Comparison of ENCODE assay signal across 14 cellular contexts in the genomic region with DNA sequence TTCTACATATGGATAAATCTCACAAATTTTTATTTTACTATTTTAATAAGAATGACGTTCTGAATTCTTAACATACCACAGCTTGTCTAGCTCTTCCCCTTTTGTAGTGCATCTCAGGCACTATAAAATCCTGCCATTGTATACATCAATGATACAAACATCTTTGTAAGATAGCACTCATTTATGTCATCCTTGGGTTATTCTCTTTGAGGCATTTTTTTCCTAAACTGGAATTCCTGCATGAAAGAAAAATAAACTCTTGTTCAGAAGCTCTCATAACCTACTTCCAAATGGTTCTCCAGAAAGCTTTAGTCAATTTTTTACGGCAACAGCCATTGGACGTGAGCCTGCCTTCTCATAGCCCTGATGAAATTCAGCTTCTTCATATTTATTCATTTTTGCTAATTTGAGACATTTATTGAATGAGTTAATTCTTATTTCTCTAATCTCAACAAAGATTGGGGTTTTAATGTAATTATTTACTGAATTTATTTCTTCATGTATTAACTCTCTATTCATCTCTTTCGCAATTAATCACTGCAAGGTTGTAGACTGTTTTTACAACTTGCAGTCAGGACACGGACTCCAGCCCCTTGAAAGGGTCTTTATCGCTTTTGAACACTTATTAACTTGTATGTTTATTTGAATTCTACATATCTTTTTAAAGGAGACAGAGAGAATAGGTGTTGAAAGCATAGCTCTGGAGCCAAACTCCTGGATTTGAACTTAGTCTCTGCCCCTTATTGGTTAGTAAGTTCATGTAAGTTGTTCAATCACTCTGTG. TPM values are rescaled to one million over a fixed set of nuclear protein-coding genes. Genes with fewer than 3 reads are reported as not detected.
A peak's percentile ranks its signal among the peaks of the same experiment; 100 is the strongest.
DNase-seq lines count a peak whose midpoint lies in the region; ATAC-seq and TF ChIP-seq lines count a peak whose summit lies in the region.
"Had no signal": no experiment of that assay in that cellular context is flagged by ENCODE, and none has a peak within 500 bp of the region (broad histone marks: within the 10 kb centered on the region; RNA-seq: fewer than 3 reads in every experiment).

No MANE protein-coding gene starts in this region.

- no peak overlapping the region for H3K4me3 Mint-ChIP-seq in HFFc6
- H3K4me3 Mint-ChIP-seq in activated CD8-positive, alpha-beta T cell treated with anti-CD3 and anti-CD28 coated beads for 36 hours: no peak overlapping the region
- H3K4me3 Mint-ChIP-seq: CD8-positive, alpha-beta T cell had no signal

- no peak for ATAC-seq in GM18519 (IDR thresholded peaks at IDR 0.05; ENCODE audit: low FRiP score, unreplicated experiment)
- ATAC-seq in activated CD8-positive, alpha-beta T cell treated with anti-CD3 and anti-CD28 coated beads for 36 hours: no peak
- ATAC-seq: CD8-positive, alpha-beta T cell had no signal

- H3K27ac ChIP-seq in brain microvascular endothelial cell: peak overlapping the region; percentile 50
- no peak overlapping the region for H3K27ac ChIP-seq in breast epithelium
- H3K27ac ChIP-seq: SK-N-MC had no signal

- CTCF ChIA-PET in activated CD8-positive, alpha-beta T cell treated with anti-CD3 and anti-CD28 coated beads for 36 hours (lab: Charles Lee): no interaction called here

- DNase-seq in HFFc6 (peak; percentile 10), brain microvascular endothelial cell (no peak), fibroblast of the aortic adventitia (ENCODE audit: low read depth) (peak; percentile 67), renal cortical epithelial cell (ENCODE audit: low read depth) (peak; percentile 14), breast epithelium (ENCODE audit: low spot score in 2 of 2) (no peak), nucleus accumbens (lab: John Stamatoyannopoulos, UW) (no peak)
- no peak for DNase-seq in activated CD8-positive, alpha-beta T cell treated with anti-CD3 and anti-CD28 coated beads for 36 hours
- DNase-seq: CD8-positive, alpha-beta T cell; DND-41; KBM-7; NCI-H1092; NCI-H748 treated with DMSO at 0.1 percent for 48 hours had no signal

- no peaks in the 10 kb centered on the region for H3K27me3 Mint-ChIP-seq in HFFc6 (ENCODE audit: insufficient read depth)
- H3K27me3 Mint-ChIP-seq in activated CD8-positive, alpha-beta T cell treated with anti-CD3 and anti-CD28 coated beads for 36 hours: peaks cover 2% of the 10 kb centered on the region

- intact Hi-C loops in breast epithelium (cut with DNase I; ENCODE audit: low total_unique reads): no loop called here
- intact Hi-C loops in activated CD8-positive, alpha-beta T cell treated with anti-CD3 and anti-CD28 coated beads for 36 hours (cut with micrococcal nuclease): no loop called here

- TF ChIP-seq POLR2A in breast epithelium (IDR thresholded peaks at IDR 0.05): no peak

- no peaks in the 10 kb centered on the region for H3K9me3 Mint-ChIP-seq in HFFc6
- H3K9me3 Mint-ChIP-seq in activated CD8-positive, alpha-beta T cell treated with anti-CD3 and anti-CD28 coated beads for 36 hours: no peaks in the 10 kb centered on the region
- H3K9me3 Mint-ChIP-seq: CD8-positive, alpha-beta T cell had no signal

- in situ Hi-C loops in brain microvascular endothelial cell (cut with HindIII; ENCODE audit: low pct_ligation_motif_present, low sequenced_read_pairs): no loop called here

- POLR2A ChIA-PET in activated CD8-positive, alpha-beta T cell treated with anti-CD3 and anti-CD28 coated beads for 36 hours (lab: Charles Lee): no interaction called here

- H3K27me3 ChIP-seq in brain microvascular endothelial cell (replicated peaks) (no peaks in the 10 kb centered on the region), breast epithelium (no peaks in the 10 kb centered on the region)

- no peaks in the 10 kb centered on the region for H3K36me3 Mint-ChIP-seq in HFFc6 (ENCODE audit: low read depth)
- H3K36me3 Mint-ChIP-seq in activated CD8-positive, alpha-beta T cell treated with anti-CD3 and anti-CD28 coated beads for 36 hours (ENCODE audit: low read depth): no peaks in the 10 kb centered on the region
- H3K36me3 Mint-ChIP-seq: CD8-positive, alpha-beta T cell had no signal

- H3K4me1 ChIP-seq in breast epithelium: no peaks in the 10 kb centered on the region

- no peaks in the 10 kb centered on the region for H3K36me3 ChIP-seq in brain microvascular endothelial cell (replicated peaks)
- no peaks in the 10 kb centered on the region for H3K36me3 ChIP-seq in breast epithelium

- no peak overlapping the region for H3K27ac Mint-ChIP-seq in HFFc6
- H3K27ac Mint-ChIP-seq in activated CD8-positive, alpha-beta T cell treated with anti-CD3 and anti-CD28 coated beads for 36 hours: no peak overlapping the region
- H3K27ac Mint-ChIP-seq: CD8-positive, alpha-beta T cell had no signal

- no peak overlapping the region for H3K4me3 ChIP-seq in brain microvascular endothelial cell (ENCODE audit: low read depth, low read length)
- H3K4me3 ChIP-seq in fibroblast of the aortic adventitia (ENCODE audit: low read depth, low read length): no peak overlapping the region
- H3K4me3 ChIP-seq in breast epithelium: no peak overlapping the region
- H3K4me3 ChIP-seq: SK-N-MC had no signal

- no peaks in the 10 kb centered on the region; the same call in 1 of the 2 replicates for H3K4me1 Mint-ChIP-seq in HFFc6 (ENCODE audit: low read depth)
- no peaks in the 10 kb centered on the region for H3K4me1 Mint-ChIP-seq in activated CD8-positive, alpha-beta T cell treated with anti-CD3 and anti-CD28 coated beads for 36 hours (ENCODE audit: low read depth)

- H3K9me3 ChIP-seq in breast epithelium: no peaks in the 10 kb centered on the region

- TF ChIP-seq CTCF in HFFc6 (IDR thresholded peaks at IDR 0.05) (no peak), brain microvascular endothelial cell (IDR thresholded peaks at IDR 0.05; ENCODE audit: low read depth, low read length, missing control alignments) (no peak), fibroblast of the aortic adventitia (IDR thresholded peaks at IDR 0.05; ENCODE audit: insufficient read depth, low read length) (no peak), breast epithelium (IDR thresholded peaks at IDR 0.05) (no peak)
- no peak for TF ChIP-seq CTCF in activated CD8-positive, alpha-beta T cell treated with anti-CD3 and anti-CD28 coated beads for 36 hours (IDR thresholded peaks at IDR 0.05)

RNA-seq across cellular contexts. Expression of a gene that starts 57.6 kb away (rescaled TPM):
- 10 to 100 TPM; 14.0 to 22.4 (median 15.3) TPM for total RNA-seq in HFFc6 (2021; fragmentation: NEBNext Ultra II Directional; extraction: Animal tissue kit (Norgen Biotek cat#: 25700))
- total RNA-seq in fibroblast of the aortic adventitia (ENCODE audit: low replicate concordance): 15.9 and 23.6 TPM in 2 replicates
- 5.6 and 16.4 TPM in 2 replicates for total RNA-seq in renal cortical epithelial cell
- total RNA-seq in breast epithelium: 10 to 100 TPM; 24.6 to 66.2 (median 25.9) TPM
- under 1 TPM; 0.11 to 0.88 TPM for total RNA-seq in activated CD8-positive, alpha-beta T cell treated with anti-CD3 and anti-CD28 coated beads for 36 hours

Comparison
In these comparisons a context has a peak if more than half of its experiments do, and no peak if none do; other contexts are left out.
1. DNase-seq: peak in HFFc6 (single experiment), fibroblast of the aortic adventitia (single experiment) and renal cortical epithelial cell (single experiment); none in brain microvascular endothelial cell (single experiment), breast epithelium (0 of 2), nucleus accumbens (0 of 56) and activated CD8-positive, alpha-beta T cell treated with anti-CD3 and anti-CD28 coated beads for 36 hours (single experiment).